9 cellular contexts compared by ENCODE assay signal in genomic region chr19:18848860-18849661, GRCh38. TPM values are rescaled to one million over a fixed set of nuclear protein-coding genes. Genes with fewer than 3 reads are reported as not detected.
DNase-seq lines count a peak whose midpoint lies in the region; ATAC-seq and TF ChIP-seq lines count a peak whose summit lies in the region.
"Had no signal": no experiment of that assay in that cellular context is flagged by ENCODE, and none has a peak within 500 bp of the region (broad histone marks: within the 10 kb centered on the region; RNA-seq: fewer than 3 reads in every experiment).

No MANE protein-coding gene starts in this region.

- no peak overlapping the region for H3K4me3 ChIP-seq in SK-N-SH (ENCODE audit: low read depth in 2 of 2, low read length in 1 of 2)
- no peak overlapping the region for H3K4me3 ChIP-seq in epithelial cell of esophagus (ENCODE audit: low read length)

- H4K20me1 ChIP-seq in SK-N-SH (ENCODE audit: insufficient read depth), result peaks cover 73% of the 10 kb centered on the region

- H3K4me3 Mint-ChIP-seq in natural killer cell treated with Interleukin-12 subunit alpha and Interleukin-12 subunit beta and Interleukin-15 and Interleukin-18, amount 100 ng/mL, for 72 hours, result peak overlapping the region; percentile 30
- H3K4me3 Mint-ChIP-seq: activated naive CD4-positive, alpha-beta T cell treated with anti-CD3 and anti-CD28 coated beads, Interleukin-2, amount 50 U/mL, for 24 hours had no signal

- no peaks in the 10 kb centered on the region for H3K9me3 ChIP-seq in SK-N-SH

- DNase-seq in CD1c-positive myeloid dendritic cell (ENCODE audit: extremely low spot score), result peak; percentile 89
- DNase-seq in SK-N-SH, result peak; percentile 70
- peak; percentile 31 for DNase-seq in epithelial cell of esophagus (ENCODE audit: low read depth)
- no peak for DNase-seq in natural killer cell treated with Interleukin-12 subunit alpha and Interleukin-12 subunit beta and Interleukin-15 and Interleukin-18, amount 100 ng/mL, for 72 hours (ENCODE audit: low spot score)
- no peak for DNase-seq in iPS-NIHi7 (ENCODE audit: extremely low spot score)
- no peak for DNase-seq in NCI-H774 (lab: John Stamatoyannopoulos, UW)
- no peak for DNase-seq in DMS53 treated with DMSO at 0.1 percent for 48 hours (lab: John Stamatoyannopoulos, UW; ENCODE audit: unreplicated experiment)

- peaks cover 24 to 75% of the 10 kb centered on the region in 2 experiments for H3K4me1 ChIP-seq in SK-N-SH (ENCODE audit: control insufficient read depth in 1 of 2, insufficient read depth in 2 of 2, low read depth in 1 of 2, low read length in 1 of 2)

- H3K27me3 ChIP-seq in SK-N-SH (ENCODE audit: insufficient read depth), result no peaks in the 10 kb centered on the region

- peak overlapping the region; percentile 63 to 98 for H3K27ac ChIP-seq in SK-N-SH (ENCODE audit: low read depth in 2 of 2, low read length in 1 of 2)

- CTCF ChIA-PET in SK-N-SH (lab: Yijun Ruan, JAX), result interaction anchor here (0.6 to 16.0 kb wide), 14 partner anchors 8 to 387 kb away, joined by 3 to 234 read pairs (median 10); partner anchors contain the start of genes CERS1, REX1BD and UPF1

- ATAC-seq in natural killer cell treated with Interleukin-12 subunit alpha and Interleukin-12 subunit beta and Interleukin-15 and Interleukin-18, amount 100 ng/mL, for 72 hours, result no peak
- no peak for ATAC-seq in HG02981 (IDR thresholded peaks at IDR 0.05; ENCODE audit: unreplicated experiment)

- peak in 1 of 2 experiments; percentile 52; a peak in 1 of 4 replicates for TF ChIP-seq EP300 in SK-N-SH (IDR thresholded peaks at IDR 0.05; ENCODE audit: borderline replicate concordance in 1 of 2, low read depth in 1 of 2, low read length in 1 of 2)

- H3K36me3 ChIP-seq in SK-N-SH (replicated peaks in 1 of 2; ENCODE audit: control insufficient read depth in 1 of 2, insufficient read depth in 2 of 2, low read length in 1 of 2), result peaks cover 26 to 41% of the 10 kb centered on the region in 2 experiments

- no peaks in the 10 kb centered on the region for H3K9me3 Mint-ChIP-seq in natural killer cell treated with Interleukin-12 subunit alpha and Interleukin-12 subunit beta and Interleukin-15 and Interleukin-18, amount 100 ng/mL, for 72 hours
- H3K9me3 Mint-ChIP-seq: activated naive CD4-positive, alpha-beta T cell treated with anti-CD3 and anti-CD28 coated beads, Interleukin-2, amount 50 U/mL, for 24 hours had no signal

- H3K9ac ChIP-seq in SK-N-SH, result peak overlapping the region; percentile 14; the same call in 1 of the 2 replicates

- TF ChIP-seq CTCF in SK-N-SH (IDR thresholded peaks at IDR 0.05) (no peak), epithelial cell of esophagus (IDR thresholded peaks at IDR 0.05; ENCODE audit: insufficient read depth, low read depth, low read length, missing control alignments) (no peak)

- 61% methylated on average over 22 of the region's 23 CpGs for WGBS in SK-N-SH (ENCODE audit: low lambda C conversion rate)

- TF ChIP-seq RAD21 in SK-N-SH (IDR thresholded peaks at IDR 0.05; ENCODE audit: low read length), result no peak

- no peaks in the 10 kb centered on the region for H3K36me3 Mint-ChIP-seq in natural killer cell treated with Interleukin-12 subunit alpha and Interleukin-12 subunit beta and Interleukin-15 and Interleukin-18, amount 100 ng/mL, for 72 hours

- peaks cover 80% of the 10 kb centered on the region for H3K79me2 ChIP-seq in SK-N-SH (ENCODE audit: insufficient read depth)

- no peaks in the 10 kb centered on the region for H3K9me2 ChIP-seq in SK-N-SH

- POLR2A ChIA-PET in SK-N-SH (lab: Yijun Ruan, JAX), result interaction anchor here (0.7 to 3.4 kb wide), 6 partner anchors 17 to 278 kb away, joined by 3 to 14 read pairs (median 4); partner anchors contain the start of genes REX1BD, UBA52 and UPF1

- H3K27ac Mint-ChIP-seq in natural killer cell treated with Interleukin-12 subunit alpha and Interleukin-12 subunit beta and Interleukin-15 and Interleukin-18, amount 100 ng/mL, for 72 hours, result peak overlapping the region; percentile 23 to 87
- H3K27ac Mint-ChIP-seq: activated naive CD4-positive, alpha-beta T cell treated with anti-CD3 and anti-CD28 coated beads, Interleukin-2, amount 50 U/mL, for 24 hours had no signal

- H3K4me2 ChIP-seq in SK-N-SH, result peak overlapping the region; percentile 67

- H2AFZ ChIP-seq in SK-N-SH (ENCODE audit: low read depth), result no peak overlapping the region

- peaks cover 12% of the 10 kb centered on the region for H3F3A ChIP-seq in SK-N-SH (replicated peaks; ENCODE audit: insufficient read depth)

- no peaks in the 10 kb centered on the region for H3K27me3 Mint-ChIP-seq in natural killer cell treated with Interleukin-12 subunit alpha and Interleukin-12 subunit beta and Interleukin-15 and Interleukin-18, amount 100 ng/mL, for 72 hours
- H3K27me3 Mint-ChIP-seq: activated naive CD4-positive, alpha-beta T cell treated with anti-CD3 and anti-CD28 coated beads, Interleukin-2, amount 50 U/mL, for 24 hours had no signal

- H3K4me1 Mint-ChIP-seq in natural killer cell treated with Interleukin-12 subunit alpha and Interleukin-12 subunit beta and Interleukin-15 and Interleukin-18, amount 100 ng/mL, for 72 hours (ENCODE audit: low read depth in 2 of 2), result peaks cover 44 to 48% of the 10 kb centered on the region in 2 donors

TF ChIP-seq in SK-N-SH, 30 proteins besides CTCF, POLR2A, EP300 and RAD21:
- TF ChIP-seq GABPA (IDR thresholded peaks at IDR 0.05; ENCODE audit: low read depth) (no peak), GATA2 (CRISPR knock-in tag; IDR thresholded peaks at IDR 0.05) (peak; percentile 75), PBX3 (IDR thresholded peaks at IDR 0.05) (no peak), ELF1 (IDR thresholded peaks at IDR 0.05) (no peak), MAX (IDR thresholded peaks at IDR 0.05; ENCODE audit: low read depth) (peak; percentile 63), MXI1 (IDR thresholded peaks at IDR 0.05; ENCODE audit: low read depth, low read length) (peak; percentile 83)

RNA-seq across cellular contexts. Expression of gene UPF1, which starts 17.3 kb away (rescaled TPM):
- 20.3 and 33.3 TPM in 2 replicates for polyA plus RNA-seq in SK-N-SH (2012; rRNA removed)
- polyA plus RNA-seq in SK-N-SH (2012; cell fraction: cytosol; rRNA removed), result 15.1 and 18.6 TPM in 2 replicates
- 79.6 and 83.0 TPM in 2 replicates for polyA plus RNA-seq in SK-N-SH (2012; cell fraction: nucleus; rRNA removed)
- total RNA-seq in natural killer cell treated with Interleukin-12 subunit alpha and Interleukin-12 subunit beta and Interleukin-15 and Interleukin-18, amount 100 ng/mL, for 72 hours, result 100 to 1,000 TPM; 104 to 150 TPM

RNA-seq across cellular contexts. Expression of gene CERS1, which starts 46.9 kb away (rescaled TPM):
- 5.4 and 7.3 TPM in 2 replicates for polyA plus RNA-seq in SK-N-SH (2012; rRNA removed)
- 3.7 and 5.1 TPM in 2 replicates for polyA plus RNA-seq in SK-N-SH (2012; cell fraction: cytosol; rRNA removed)
- polyA plus RNA-seq in SK-N-SH (2012; cell fraction: nucleus; rRNA removed), result 6.2 and 6.4 TPM in 2 replicates
- not detected for total RNA-seq in natural killer cell treated with Interleukin-12 subunit alpha and Interleukin-12 subunit beta and Interleukin-15 and Interleukin-18, amount 100 ng/mL, for 72 hours

RNA-seq across cellular contexts. Expression of gene COMP, which starts 58.0 kb away (rescaled TPM):
- polyA plus RNA-seq in SK-N-SH (2012; rRNA removed), result 0.26 and 0.42 TPM in 2 replicates
- 0.15 and 0.17 TPM in 2 replicates for polyA plus RNA-seq in SK-N-SH (2012; cell fraction: cytosol; rRNA removed)
- 0.35 and 1.6 TPM in 2 replicates for polyA plus RNA-seq in SK-N-SH (2012; cell fraction: nucleus; rRNA removed)
- not detected for total RNA-seq in natural killer cell treated with Interleukin-12 subunit alpha and Interleukin-12 subunit beta and Interleukin-15 and Interleukin-18, amount 100 ng/mL, for 72 hours

Comparison
In these comparisons a context has a peak if more than half of its experiments do, and no peak if none do; other contexts are left out.
1. DNase-seq: peak in CD1c-positive myeloid dendritic cell (single experiment), SK-N-SH (single experiment) and epithelial cell of esophagus (single experiment); none in natural killer cell treated with Interleukin-12 subunit alpha and Interleukin-12 subunit beta and Interleukin-15 and Interleukin-18, amount 100 ng/mL, for 72 hours (single experiment), iPS-NIHi7 (single experiment), NCI-H774 (single experiment) and DMS53 treated with DMSO at 0.1 percent for 48 hours (single experiment).